ENCODE assay signal across 8 cellular contexts in the genomic region with DNA sequence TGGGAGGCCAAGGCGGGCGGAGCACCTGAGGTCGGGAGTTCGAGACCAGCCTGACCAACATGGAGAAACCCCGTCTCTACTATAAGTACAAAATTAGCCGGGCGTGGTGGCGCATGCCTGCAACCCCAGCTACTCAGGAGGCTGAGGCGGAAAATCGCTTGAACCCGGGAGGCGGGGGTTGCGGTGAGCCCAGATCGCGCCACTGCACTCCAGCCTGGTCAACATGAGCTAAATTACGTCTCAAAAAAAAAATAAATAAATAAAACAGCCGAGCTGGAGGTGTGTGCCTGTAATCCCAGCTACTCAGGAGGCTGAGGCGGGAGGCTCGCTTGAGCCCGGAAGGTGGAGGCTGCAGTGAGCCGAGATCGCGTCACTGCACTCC. TPM values are rescaled to one million over a fixed set of nuclear protein-coding genes. Genes with fewer than 3 reads are reported as not detected.
DNase-seq lines count a peak whose midpoint lies in the region; ATAC-seq and TF ChIP-seq lines count a peak whose summit lies in the region.
"Not testable (repeated sequence)": the region's sequence is repeated elsewhere in the genome, so short reads cannot be mapped to it uniquely, and the experiment has no call there.

No MANE protein-coding gene starts in this region.

- not testable (repeated sequence) for H3K79me2 ChIP-seq in GM23338 (replicated peaks; ENCODE audit: insufficient read depth)

- H3K36me3 ChIP-seq in GM23338 (ENCODE audit: insufficient read depth); Peyer's patch; muscle layer of colon (ENCODE audit: insufficient read depth, low read length); skeletal muscle satellite cell (ENCODE audit: insufficient read depth, low read length): not testable (repeated sequence)

- H3K36me3 Mint-ChIP-seq in GM23338 (ENCODE audit: low read depth) = peaks cover 16% of the 10 kb centered on the region
- H3K36me3 Mint-ChIP-seq in activated naive CD4-positive, alpha-beta T cell treated with anti-CD3 and anti-CD28 coated beads, Interleukin-2, amount 10 ng/mL, durations not matched to agents 7 days and 5 days = not testable (repeated sequence)
- H3K36me3 Mint-ChIP-seq in dendritic cell treated with granulocyte-macrophage colony-stimulating factor and Interleukin-4, amounts not matched to agents 40 ng/mL and 50 ng/mL, for 4 days (ENCODE audit: low read depth) = peaks cover 19% of the 10 kb centered on the region

- WGBS in right cardiac atrium = 65% methylated on average over 23 of the region's 23 CpGs

- not testable (repeated sequence) for ATAC-seq in GM23338, right cardiac atrium

- H2AFZ ChIP-seq in GM23338 = peak overlapping the region; percentile 97

- not testable (repeated sequence) for H3K27me3 ChIP-seq in GM23338 (ENCODE audit: insufficient read depth); Peyer's patch; right cardiac atrium (ENCODE audit: control insufficient read depth, insufficient read depth); muscle layer of colon (ENCODE audit: control insufficient read depth in 1 of 2, insufficient read depth in 2 of 2, low read length in 2 of 2); skeletal muscle satellite cell (ENCODE audit: control insufficient read depth, insufficient read depth, low read length)

- peaks cover 14% of the 10 kb centered on the region for H3K27me3 Mint-ChIP-seq in GM23338 (ENCODE audit: insufficient read depth, low read depth, poor library complexity)
- not testable (repeated sequence) for H3K27me3 Mint-ChIP-seq in activated naive CD4-positive, alpha-beta T cell treated with anti-CD3 and anti-CD28 coated beads, Interleukin-2, amount 10 ng/mL, durations not matched to agents 7 days and 5 days; dendritic cell treated with granulocyte-macrophage colony-stimulating factor and Interleukin-4, amounts not matched to agents 40 ng/mL and 50 ng/mL, for 4 days

- H3K9me3 Mint-ChIP-seq in GM23338; activated naive CD4-positive, alpha-beta T cell treated with anti-CD3 and anti-CD28 coated beads, Interleukin-2, amount 10 ng/mL, durations not matched to agents 7 days and 5 days; dendritic cell treated with granulocyte-macrophage colony-stimulating factor and Interleukin-4, amounts not matched to agents 40 ng/mL and 50 ng/mL, for 4 days: not testable (repeated sequence)

- DNase-seq in GM23338 (ENCODE audit: low spot score); Peyer's patch; activated naive CD4-positive, alpha-beta T cell treated with anti-CD3 and anti-CD28 coated beads, Interleukin-2, amount 10 ng/mL, durations not matched to agents 7 days and 5 days; right cardiac atrium: not testable (repeated sequence)

- H3K27ac ChIP-seq in 22Rv1 = peak overlapping the region; percentile 93
- peak overlapping the region; percentile 90 for H3K27ac ChIP-seq in GM23338 (ENCODE audit: low read depth)
- H3K27ac ChIP-seq in Peyer's patch = peak overlapping the region; percentile 75 to 95 (median 86)
- peak overlapping the region; percentile 89 for H3K27ac ChIP-seq in right cardiac atrium (ENCODE audit: low read length)
- H3K27ac ChIP-seq in muscle layer of colon (ENCODE audit: low read depth, low read length) = peak overlapping the region; percentile 59

- peak overlapping the region; percentile 88 for H3K4me3 Mint-ChIP-seq in GM23338
- peak overlapping the region; percentile 93 for H3K4me3 Mint-ChIP-seq in activated naive CD4-positive, alpha-beta T cell treated with anti-CD3 and anti-CD28 coated beads, Interleukin-2, amount 10 ng/mL, durations not matched to agents 7 days and 5 days
- peak overlapping the region; percentile 91 for H3K4me3 Mint-ChIP-seq in dendritic cell treated with granulocyte-macrophage colony-stimulating factor and Interleukin-4, amounts not matched to agents 40 ng/mL and 50 ng/mL, for 4 days

- not testable (repeated sequence) for H4K20me1 ChIP-seq in GM23338 (replicated peaks; ENCODE audit: insufficient read depth)

- H3K4me3 ChIP-seq in GM23338 (peak overlapping the region; percentile 89), Peyer's patch (peak overlapping the region; percentile 47 to 66 (median 56)), right cardiac atrium (ENCODE audit: low read length) (peak overlapping the region; percentile 58), muscle layer of colon (ENCODE audit: low read depth in 1 of 2, low read length in 2 of 2) (peak overlapping the region; percentile 17 to 59), skeletal muscle satellite cell (ENCODE audit: low read length) (peak overlapping the region; percentile 76)

- not testable (repeated sequence) for TF ChIP-seq POLR2A in Peyer's patch (IDR thresholded peaks at IDR 0.05)

- not testable (repeated sequence) for H3K4me1 ChIP-seq in GM23338 (ENCODE audit: insufficient read depth); right cardiac atrium (ENCODE audit: control insufficient read depth, insufficient read depth, low read length); muscle layer of colon (ENCODE audit: insufficient read depth, low read length); skeletal muscle satellite cell (ENCODE audit: control insufficient read depth, insufficient read depth, low read length)
- H3K4me1 ChIP-seq in Peyer's patch = peaks cover 0 to 10% (median 0%) of the 10 kb centered on the region in 4 donors

- not testable (repeated sequence) for H3K9me2 ChIP-seq in GM23338 (ENCODE audit: insufficient read depth)

- H3K4me2 ChIP-seq in GM23338 (peak overlapping the region; percentile 85), skeletal muscle satellite cell (ENCODE audit: low read length) (peak overlapping the region; percentile 82)

- CTCF ChIA-PET in activated naive CD4-positive, alpha-beta T cell treated with anti-CD3 and anti-CD28 coated beads, Interleukin-2, amount 10 ng/mL, durations not matched to agents 7 days and 5 days (lab: Charles Lee) = interaction anchor here (1.3 to 3.0 kb wide), 12 partner anchors 8 to 442 kb away, joined by 3 to 34 read pairs (median 10); partner anchors contain the start of gene TFAP4

- H3K9me3 ChIP-seq in Peyer's patch; right cardiac atrium (ENCODE audit: control insufficient read depth, low read length); muscle layer of colon (ENCODE audit: low read length); skeletal muscle satellite cell (replicated peaks; ENCODE audit: low read length): not testable (repeated sequence)

- not testable (repeated sequence) for TF ChIP-seq CTCF in 22Rv1 (IDR thresholded peaks at IDR 0.05); GM23338 (conservative IDR thresholded peaks at IDR 0.05; ENCODE audit: low read depth in 2 of 2); Peyer's patch (IDR thresholded peaks at IDR 0.05)

- H3K27ac Mint-ChIP-seq in GM23338 = peak overlapping the region; percentile 98; the same call in 1 of the 2 replicates
- H3K27ac Mint-ChIP-seq in activated naive CD4-positive, alpha-beta T cell treated with anti-CD3 and anti-CD28 coated beads, Interleukin-2, amount 10 ng/mL, durations not matched to agents 7 days and 5 days = peak overlapping the region; percentile 98
- H3K27ac Mint-ChIP-seq in dendritic cell treated with granulocyte-macrophage colony-stimulating factor and Interleukin-4, amounts not matched to agents 40 ng/mL and 50 ng/mL, for 4 days = peak overlapping the region; percentile 98

- intact Hi-C loops in dendritic cell treated with granulocyte-macrophage colony-stimulating factor and Interleukin-4, amounts not matched to agents 40 ng/mL and 50 ng/mL, for 4 days (cut with micrococcal nuclease) = loop anchor here (2.0 kb wide), 1 partner anchor 136 kb away; the partner anchor contains the start of gene ADCY9
- intact Hi-C loops in right cardiac atrium (cut with DNase I) = loop anchor here (5.0 to 10.0 kb wide), 4 partner anchors 48 to 271 kb away; partner anchors contain the start of gene ADCY9 (in 1 of the 4)

- H3K9ac ChIP-seq in muscle layer of colon (ENCODE audit: low read length) (peak overlapping the region; percentile 76), skeletal muscle satellite cell (ENCODE audit: low read depth, low read length) (peak overlapping the region; percentile 84)

- H3F3A ChIP-seq in GM23338 (replicated peaks; ENCODE audit: low read depth) = peaks cover 14% of the 10 kb centered on the region

- H3K4me1 Mint-ChIP-seq in GM23338 = peaks cover 10% of the 10 kb centered on the region
- peaks cover 13% of the 10 kb centered on the region for H3K4me1 Mint-ChIP-seq in activated naive CD4-positive, alpha-beta T cell treated with anti-CD3 and anti-CD28 coated beads, Interleukin-2, amount 10 ng/mL, durations not matched to agents 7 days and 5 days
- H3K4me1 Mint-ChIP-seq in dendritic cell treated with granulocyte-macrophage colony-stimulating factor and Interleukin-4, amounts not matched to agents 40 ng/mL and 50 ng/mL, for 4 days (ENCODE audit: low read depth) = not testable (repeated sequence)

TF ChIP-seq in GM23338, 12 proteins besides CTCF, POLR2A, EP300 and RAD21:
- TF ChIP-seq CREB1 (CRISPR knock-in tag; IDR thresholded peaks at IDR 0.05; ENCODE audit: low read depth) = peak; percentile 84

RNA-seq across cellular contexts. Expression of gene SRL, which starts 11.1 kb away (rescaled TPM):
- not detected in 2 replicates for total RNA-seq in GM23338 (2014; rRNA removed; shearing (Covaris generic))
- not detected in 2 replicates for polyA plus RNA-seq in GM23338 (2016; fragmentation: Nextera tagmentation; extraction: Ambion mirVana)
- total RNA-seq in Peyer's patch = 1 to 10 TPM in 1 of 4 donors, under 1 TPM in 3; 0.35 to 1.7 (median 0.63) TPM
- total RNA-seq in right cardiac atrium = 100 to 1,000 TPM; 338 to 395 (median 359) TPM
- polyA plus RNA-seq in right cardiac atrium = 255 TPM
- 0.66 TPM in 1 of 2 replicates, not detected in the other for total RNA-seq in skeletal muscle satellite cell (2012; rRNA removed)

RNA-seq across cellular contexts. Expression of gene TFAP4, which starts 19.8 kb away (rescaled TPM):
- total RNA-seq in GM23338 (2014; rRNA removed; shearing (Covaris generic)) = 19.3 and 20.7 TPM in 2 replicates
- polyA plus RNA-seq in GM23338 (2016; fragmentation: Nextera tagmentation; extraction: Ambion mirVana) = 8.6 and 9.6 TPM in 2 replicates
- 10 to 100 TPM in 1 of 4 donors, 1 to 10 TPM in 3; 7.5 to 20.6 (median 8.9) TPM for total RNA-seq in Peyer's patch
- total RNA-seq in right cardiac atrium = 1 to 10 TPM; 2.3 to 4.2 (median 3.5) TPM
- 2.1 TPM for polyA plus RNA-seq in right cardiac atrium
- 10.1 and 12.5 TPM in 2 replicates for total RNA-seq in skeletal muscle satellite cell (2012; rRNA removed)

Comparison
In these comparisons a context has a peak if more than half of its experiments do, and no peak if none do; other contexts are left out.
1. H3K4me3 ChIP-seq: peak in every context shown above with its lines; median percentile 89 in GM23338; 76 in skeletal muscle satellite cell; 58 in right cardiac atrium; 56 in Peyer's patch; 38 in muscle layer of colon.
2. RNA of gene SRL, which starts 11.1 kb away (total RNA-seq): 338 to 395 TPM in right cardiac atrium; 0.35 to 1.7 TPM in Peyer's patch and not detected in GM23338; every median in the first group is over 100 times any median in the second.
3. Peak in every context shown above with its lines, with median percentiles within 50 percentile points of each other: H3K27ac ChIP-seq, H3K27ac Mint-ChIP-seq and H3K4me3 Mint-ChIP-seq.